ENCODE assay signal across 10 cellular contexts in genomic region chr10:99630439-99630838, GRCh38. TPM values are rescaled to one million over a fixed set of nuclear protein-coding genes. Genes with fewer than 3 reads are reported as not detected.
DNase-seq lines count a peak whose midpoint lies in the region; ATAC-seq and TF ChIP-seq lines count a peak whose summit lies in the region.
"Had no signal": no experiment of that assay in that cellular context is flagged by ENCODE, and none has a peak within 500 bp of the region (broad histone marks: within the 10 kb centered on the region; RNA-seq: fewer than 3 reads in every experiment).

No MANE protein-coding gene starts in this region.

- no peaks in the 10 kb centered on the region for H3K9me3 Mint-ChIP-seq in activated CD4-positive, alpha-beta T cell treated with anti-CD3 and anti-CD28 coated beads, Interleukin-2, amount 10 ng/mL, durations not matched to agents 24 days and 14 days
- H3K9me3 Mint-ChIP-seq in activated CD4-positive, alpha-beta T cell treated with anti-CD3 and anti-CD28 coated beads for 36 hours (ENCODE audit: low read depth), result no peaks in the 10 kb centered on the region
- H3K9me3 Mint-ChIP-seq in activated naive CD8-positive, alpha-beta T cell treated with anti-CD3 and anti-CD28 coated beads, Interleukin-2, amount 50 U/mL, for 24 hours, result no peaks in the 10 kb centered on the region
- H3K9me3 Mint-ChIP-seq: activated naive CD8-positive, alpha-beta T cell treated with anti-CD3 and anti-CD28 coated beads, Interleukin-2, amount 10 ng/mL, durations not matched to agents 7 days and 5 days had no signal

- TF ChIP-seq CTCF in epithelial cell of esophagus (IDR thresholded peaks at IDR 0.05; ENCODE audit: insufficient read depth, low read depth, low read length, missing control alignments) (peak; percentile 62), smooth muscle cell (IDR thresholded peaks at IDR 0.05; ENCODE audit: borderline replicate concordance, insufficient read depth, poor library complexity, severe bottlenecking) (peak; percentile 27)

- no peak overlapping the region for H3K27ac Mint-ChIP-seq in activated CD4-positive, alpha-beta T cell treated with anti-CD3 and anti-CD28 coated beads, Interleukin-2, amount 10 ng/mL, durations not matched to agents 24 days and 14 days
- no peak overlapping the region for H3K27ac Mint-ChIP-seq in activated CD4-positive, alpha-beta T cell treated with anti-CD3 and anti-CD28 coated beads for 36 hours
- H3K27ac Mint-ChIP-seq in activated naive CD8-positive, alpha-beta T cell treated with anti-CD3 and anti-CD28 coated beads, Interleukin-2, amount 50 U/mL, for 24 hours, result no peak overlapping the region
- H3K27ac Mint-ChIP-seq: activated naive CD8-positive, alpha-beta T cell treated with anti-CD3 and anti-CD28 coated beads, Interleukin-2, amount 10 ng/mL, durations not matched to agents 7 days and 5 days had no signal

- peaks cover 4% of the 10 kb centered on the region for H3K4me1 Mint-ChIP-seq in activated CD4-positive, alpha-beta T cell treated with anti-CD3 and anti-CD28 coated beads, Interleukin-2, amount 10 ng/mL, durations not matched to agents 24 days and 14 days
- H3K4me1 Mint-ChIP-seq in activated CD4-positive, alpha-beta T cell treated with anti-CD3 and anti-CD28 coated beads for 36 hours, result peaks cover 5% of the 10 kb centered on the region
- no peaks in the 10 kb centered on the region for H3K4me1 Mint-ChIP-seq in activated naive CD8-positive, alpha-beta T cell treated with anti-CD3 and anti-CD28 coated beads, Interleukin-2, amount 50 U/mL, for 24 hours
- H3K4me1 Mint-ChIP-seq: activated naive CD8-positive, alpha-beta T cell treated with anti-CD3 and anti-CD28 coated beads, Interleukin-2, amount 10 ng/mL, durations not matched to agents 7 days and 5 days had no signal

- no peak overlapping the region for H3K4me3 ChIP-seq in epithelial cell of esophagus (ENCODE audit: low read length)
- H3K4me3 ChIP-seq in smooth muscle cell, result no peak overlapping the region

- H3K27me3 Mint-ChIP-seq in activated CD4-positive, alpha-beta T cell treated with anti-CD3 and anti-CD28 coated beads, Interleukin-2, amount 10 ng/mL, durations not matched to agents 24 days and 14 days, result peaks cover 35% of the 10 kb centered on the region
- H3K27me3 Mint-ChIP-seq in activated CD4-positive, alpha-beta T cell treated with anti-CD3 and anti-CD28 coated beads for 36 hours, result peaks cover 15% of the 10 kb centered on the region
- H3K27me3 Mint-ChIP-seq in activated naive CD8-positive, alpha-beta T cell treated with anti-CD3 and anti-CD28 coated beads, Interleukin-2, amount 50 U/mL, for 24 hours, result peaks cover 12% of the 10 kb centered on the region

- no peaks in the 10 kb centered on the region for H4K20me1 ChIP-seq in smooth muscle cell (ENCODE audit: low read depth)

- no peaks in the 10 kb centered on the region for H3K36me3 ChIP-seq in smooth muscle cell (ENCODE audit: low read depth)

- CTCF ChIA-PET in activated CD4-positive, alpha-beta T cell treated with anti-CD3 and anti-CD28 coated beads for 36 hours (lab: Charles Lee), result interaction anchor here (1.0 kb wide), 1 partner anchor 396 kb away, joined by 3 read pairs; no protein-coding TSS in a partner anchor

- no peaks in the 10 kb centered on the region for H3K36me3 Mint-ChIP-seq in activated CD4-positive, alpha-beta T cell treated with anti-CD3 and anti-CD28 coated beads, Interleukin-2, amount 10 ng/mL, durations not matched to agents 24 days and 14 days (ENCODE audit: low read depth)
- H3K36me3 Mint-ChIP-seq in activated CD4-positive, alpha-beta T cell treated with anti-CD3 and anti-CD28 coated beads for 36 hours (ENCODE audit: low read depth), result no peaks in the 10 kb centered on the region
- no peaks in the 10 kb centered on the region for H3K36me3 Mint-ChIP-seq in activated naive CD8-positive, alpha-beta T cell treated with anti-CD3 and anti-CD28 coated beads, Interleukin-2, amount 50 U/mL, for 24 hours (ENCODE audit: low read depth)
- H3K36me3 Mint-ChIP-seq: activated naive CD8-positive, alpha-beta T cell treated with anti-CD3 and anti-CD28 coated beads, Interleukin-2, amount 10 ng/mL, durations not matched to agents 7 days and 5 days had no signal

- no peaks in the 10 kb centered on the region for H3K79me2 ChIP-seq in smooth muscle cell (ENCODE audit: low read depth)

- POLR2A ChIA-PET in activated CD4-positive, alpha-beta T cell treated with anti-CD3 and anti-CD28 coated beads for 36 hours (lab: Charles Lee), result no interaction called here

- DNase-seq in activated CD4-positive, alpha-beta T cell treated with anti-CD3 and anti-CD28 coated beads, Interleukin-2, amount 10 ng/mL, durations not matched to agents 24 days and 14 days, result peak; percentile 66
- no peak for DNase-seq in activated CD4-positive, alpha-beta T cell treated with anti-CD3 and anti-CD28 coated beads for 36 hours
- DNase-seq in NOMO-1 treated with dmso at 0.1 percent for 144 hours (lab: John Stamatoyannopoulos, UW; ENCODE audit: unreplicated experiment), result peak; percentile 23
- peak; percentile 76 for DNase-seq in epithelial cell of esophagus (ENCODE audit: low read depth)
- DNase-seq in smooth muscle cell (lab: John Stamatoyannopoulos, UW; ENCODE audit: unreplicated experiment), result no peak
- DNase-seq in activated naive CD8-positive, alpha-beta T cell treated with anti-CD3 and anti-CD28 coated beads, Interleukin-2, amount 50 U/mL, for 24 hours, result no peak
- DNase-seq: activated naive CD8-positive, alpha-beta T cell treated with anti-CD3 and anti-CD28 coated beads, Interleukin-2, amount 10 ng/mL, durations not matched to agents 7 days and 5 days had no signal

- H3K4me2 ChIP-seq in smooth muscle cell, result no peak overlapping the region

- no peaks in the 10 kb centered on the region for H3K9me3 ChIP-seq in smooth muscle cell (replicated peaks; ENCODE audit: low read depth)

- H3K27me3 ChIP-seq in smooth muscle cell (ENCODE audit: low read depth), result peaks cover 3% of the 10 kb centered on the region

- H3K4me3 Mint-ChIP-seq in activated CD4-positive, alpha-beta T cell treated with anti-CD3 and anti-CD28 coated beads, Interleukin-2, amount 10 ng/mL, durations not matched to agents 24 days and 14 days, result no peak overlapping the region
- H3K4me3 Mint-ChIP-seq in activated CD4-positive, alpha-beta T cell treated with anti-CD3 and anti-CD28 coated beads for 36 hours, result no peak overlapping the region
- H3K4me3 Mint-ChIP-seq in activated naive CD8-positive, alpha-beta T cell treated with anti-CD3 and anti-CD28 coated beads, Interleukin-2, amount 50 U/mL, for 24 hours, result no peak overlapping the region
- H3K4me3 Mint-ChIP-seq: activated naive CD8-positive, alpha-beta T cell treated with anti-CD3 and anti-CD28 coated beads, Interleukin-2, amount 10 ng/mL, durations not matched to agents 7 days and 5 days had no signal

- H3F3A ChIP-seq in smooth muscle cell (ENCODE audit: low read depth), result no peaks in the 10 kb centered on the region

- no peaks in the 10 kb centered on the region for H3K4me1 ChIP-seq in smooth muscle cell (ENCODE audit: low read depth)

- H2AFZ ChIP-seq in smooth muscle cell (ENCODE audit: low read depth), result no peak overlapping the region

- H3K9ac ChIP-seq in smooth muscle cell (ENCODE audit: low read depth), result no peak overlapping the region

- WGBS in smooth muscle cell (ENCODE audit: low lambda C conversion rate), result 60% methylated on average over 2 of the region's 2 CpGs

- ATAC-seq in activated CD4-positive, alpha-beta T cell treated with anti-CD3 and anti-CD28 coated beads for 36 hours, result no peak
- ATAC-seq in activated naive CD8-positive, alpha-beta T cell treated with anti-CD3 and anti-CD28 coated beads, Interleukin-2, amount 50 U/mL, for 24 hours, result no peak
- ATAC-seq in HG02870 (IDR thresholded peaks at IDR 0.05; ENCODE audit: unreplicated experiment) (no peak), GM18861 (IDR thresholded peaks at IDR 0.05; ENCODE audit: unreplicated experiment) (no peak)
- ATAC-seq: sciatic nerve had no signal

- intact Hi-C loops in activated CD4-positive, alpha-beta T cell treated with anti-CD3 and anti-CD28 coated beads, Interleukin-2, amount 10 ng/mL, durations not matched to agents 24 days and 14 days (cut with micrococcal nuclease), result loop anchor here (2.0 kb wide), 1 partner anchor 80 kb away; no protein-coding TSS in a partner anchor
- intact Hi-C loops in activated CD4-positive, alpha-beta T cell treated with anti-CD3 and anti-CD28 coated beads for 36 hours (cut with DNase I, micrococcal nuclease), result no loop called here

- H3K27ac ChIP-seq in smooth muscle cell (ENCODE audit: low read depth), result no peak overlapping the region

RNA-seq across cellular contexts. Expression of gene SLC25A28, which starts 10.2 kb away (rescaled TPM):
- 55.8 and 61.2 TPM in 2 replicates for total RNA-seq in activated CD4-positive, alpha-beta T cell treated with anti-CD3 and anti-CD28 coated beads, Interleukin-2, amount 10 ng/mL, durations not matched to agents 24 days and 14 days
- 10 to 100 TPM; 55.0 to 65.9 TPM for total RNA-seq in activated CD4-positive, alpha-beta T cell treated with anti-CD3 and anti-CD28 coated beads for 36 hours
- 41.1 and 43.3 TPM in 2 replicates for total RNA-seq in smooth muscle cell
- 35.0 and 47.1 TPM in 2 replicates for polyA plus RNA-seq in smooth muscle cell

RNA-seq across cellular contexts. Expression of gene ENTPD7, which starts 28.9 kb away (rescaled TPM):
- 8.2 and 8.3 TPM in 2 replicates for total RNA-seq in activated CD4-positive, alpha-beta T cell treated with anti-CD3 and anti-CD28 coated beads, Interleukin-2, amount 10 ng/mL, durations not matched to agents 24 days and 14 days
- total RNA-seq in activated CD4-positive, alpha-beta T cell treated with anti-CD3 and anti-CD28 coated beads for 36 hours, result 1 to 10 TPM; 2.5 to 2.7 TPM
- total RNA-seq in smooth muscle cell, result 39.9 and 41.1 TPM in 2 replicates
- polyA plus RNA-seq in smooth muscle cell, result 7.5 and 7.9 TPM in 2 replicates

Comparison
In these comparisons a context has a peak if more than half of its experiments do, and no peak if none do; other contexts are left out.
1. DNase-seq: peak in activated CD4-positive, alpha-beta T cell treated with anti-CD3 and anti-CD28 coated beads, Interleukin-2, amount 10 ng/mL, durations not matched to agents 24 days and 14 days (single experiment), NOMO-1 treated with dmso at 0.1 percent for 144 hours (single experiment) and epithelial cell of esophagus (single experiment); none in activated CD4-positive, alpha-beta T cell treated with anti-CD3 and anti-CD28 coated beads for 36 hours (single experiment), smooth muscle cell (single experiment) and activated naive CD8-positive, alpha-beta T cell treated with anti-CD3 and anti-CD28 coated beads, Interleukin-2, amount 50 U/mL, for 24 hours (single experiment).